ENCODE assay signal across 15 cellular contexts in genomic region chr1:156012051-156012817, GRCh38. TPM values are rescaled to one million over a fixed set of nuclear protein-coding genes. Genes with fewer than 3 reads are reported as not detected.
DNase-seq lines count a peak whose midpoint lies in the region; ATAC-seq and TF ChIP-seq lines count a peak whose summit lies in the region.
"Had no signal": no experiment of that assay in that cellular context is flagged by ENCODE, and none has a peak within 500 bp of the region (broad histone marks: within the 10 kb centered on the region; RNA-seq: fewer than 3 reads in every experiment).

No MANE protein-coding gene starts in this region.

- H3K27me3 Mint-ChIP-seq in glutamatergic neuron (ENCODE audit: unreplicated experiment), result peaks cover 2% of the 10 kb centered on the region
- H3K27me3 Mint-ChIP-seq: activated naive CD8-positive, alpha-beta T cell treated with anti-CD3 and anti-CD28 coated beads, Interleukin-2, amount 10 ng/mL, durations not matched to agents 7 days and 5 days had no signal

- H3K4me3 ChIP-seq in Peyer's patch (no peak overlapping the region), right cardiac atrium (ENCODE audit: low read length) (no peak overlapping the region), MG63 (no peak overlapping the region)

- H3K9me3 Mint-ChIP-seq in glutamatergic neuron (ENCODE audit: unreplicated experiment), result peaks cover 4% of the 10 kb centered on the region
- H3K9me3 Mint-ChIP-seq: activated naive CD8-positive, alpha-beta T cell treated with anti-CD3 and anti-CD28 coated beads, Interleukin-2, amount 10 ng/mL, durations not matched to agents 7 days and 5 days had no signal

- CTCF ChIA-PET in GM10248 (lab: Yijun Ruan, JAX), result interaction anchor here (1.5 kb wide), 1 partner anchor 54 kb away, joined by 4 read pairs; no protein-coding TSS in a partner anchor

- H3K4me1 Mint-ChIP-seq in glutamatergic neuron (ENCODE audit: low read depth, unreplicated experiment), result no peaks in the 10 kb centered on the region

- H3K9me3 ChIP-seq in Peyer's patch (no peaks in the 10 kb centered on the region), right cardiac atrium (ENCODE audit: control insufficient read depth, low read length) (peaks cover 2% of the 10 kb centered on the region), MG63 (no peaks in the 10 kb centered on the region)

- H3K4me3 Mint-ChIP-seq in glutamatergic neuron (ENCODE audit: unreplicated experiment), result no peak overlapping the region
- H3K4me3 Mint-ChIP-seq: activated naive CD8-positive, alpha-beta T cell treated with anti-CD3 and anti-CD28 coated beads, Interleukin-2, amount 10 ng/mL, durations not matched to agents 7 days and 5 days had no signal

- intact Hi-C loops in right cardiac atrium (cut with DNase I), result no loop called here

- DNase-seq in GM10248 (ENCODE audit: extremely low spot score), result peak; percentile 75
- DNase-seq in Peyer's patch, result no peak
- DNase-seq in glutamatergic neuron, result no peak
- no peak for DNase-seq in right cardiac atrium
- no peak for DNase-seq in MG63
- DNase-seq: activated CD4-positive, alpha-beta T cell treated with anti-CD3 and anti-CD28 coated beads, Interleukin-2, amount 50 U/mL, for 1 hour; activated naive CD8-positive, alpha-beta T cell treated with anti-CD3 and anti-CD28 coated beads, Interleukin-2, amount 10 ng/mL, durations not matched to agents 7 days and 5 days; AML-193; effector memory CD4-positive, alpha-beta T cell; midbrain; NCI-H2029; SHP77 treated with DMSO at 0.1 percent for 48 hours had no signal

- TF ChIP-seq POLR2A in Peyer's patch (IDR thresholded peaks at IDR 0.05), result no peak

- no peaks in the 10 kb centered on the region for H3K36me3 Mint-ChIP-seq in glutamatergic neuron (ENCODE audit: unreplicated experiment)

- WGBS in right cardiac atrium, result 89% methylated on average over 4 of the region's 4 CpGs

- H3K4me1 ChIP-seq in Peyer's patch (no peaks in the 10 kb centered on the region), right cardiac atrium (ENCODE audit: control insufficient read depth, insufficient read depth, low read length) (no peaks in the 10 kb centered on the region)

- H3K36me3 ChIP-seq in Peyer's patch (peaks cover 0 to 91% (median 0%) of the 10 kb centered on the region in 3 donors), MG63 (peaks cover 87% of the 10 kb centered on the region)

- ATAC-seq in GM19035 (IDR thresholded peaks at IDR 0.05; ENCODE audit: unreplicated experiment), result peak; percentile 74
- ATAC-seq in HG02623 (IDR thresholded peaks at IDR 0.05; ENCODE audit: unreplicated experiment), result peak; percentile 69
- peak; percentile 45 for ATAC-seq in HG03558 (IDR thresholded peaks at IDR 0.05; ENCODE audit: extremely low read depth, unreplicated experiment)
- ATAC-seq in right cardiac atrium, result no peak

- TF ChIP-seq CTCF in GM10248 (IDR thresholded peaks at IDR 0.05; ENCODE audit: control extremely low read depth, extremely low read depth, low read depth, missing control alignments), result no peak
- TF ChIP-seq CTCF in Peyer's patch (IDR thresholded peaks at IDR 0.05), result no peak
- TF ChIP-seq CTCF in glutamatergic neuron (IDR thresholded peaks at IDR 0.05; ENCODE audit: partially characterized antibody, unreplicated experiment), result no peak

- POLR2A ChIA-PET in GM10248 (lab: Yijun Ruan, JAX), result no interaction called here

- H3K27me3 ChIP-seq in Peyer's patch (no peaks in the 10 kb centered on the region), right cardiac atrium (ENCODE audit: control insufficient read depth, insufficient read depth) (no peaks in the 10 kb centered on the region), MG63 (no peaks in the 10 kb centered on the region)

- H3K27ac ChIP-seq in Peyer's patch, result no peak overlapping the region
- no peak overlapping the region for H3K27ac ChIP-seq in right cardiac atrium (ENCODE audit: low read length)

- no peak overlapping the region for H3K27ac Mint-ChIP-seq in glutamatergic neuron (ENCODE audit: unreplicated experiment)

RNA-seq across cellular contexts. Expression of gene SSR2, which starts 8.5 kb away (rescaled TPM):
- 100 to 1,000 TPM; 133 to 269 (median 202) TPM for total RNA-seq in Peyer's patch
- total RNA-seq in glutamatergic neuron (ENCODE audit: unreplicated experiment), result 199 TPM
- 100 to 1,000 TPM in 1 of 4 donors, 10 to 100 TPM in 3; 82.0 to 112 (median 93.1) TPM for total RNA-seq in right cardiac atrium
- 93.3 TPM for polyA plus RNA-seq in right cardiac atrium
- total RNA-seq in MG63 (2014; rRNA removed; shearing (Covaris generic); ENCODE audit: low replicate concordance), result 243 and 387 TPM in 2 replicates

RNA-seq across cellular contexts. Expression of gene ARHGEF2, which starts 33.9 kb away (rescaled TPM):
- total RNA-seq in Peyer's patch (100 to 1,000 TPM; 101 to 239 (median 149) TPM), glutamatergic neuron (ENCODE audit: unreplicated experiment) (222 TPM), right cardiac atrium (10 to 100 TPM; 56.6 to 75.7 (median 66.7) TPM)
- polyA plus RNA-seq in right cardiac atrium, result 34.9 TPM
- 38.7 and 70.6 TPM in 2 replicates for total RNA-seq in MG63 (2014; rRNA removed; shearing (Covaris generic); ENCODE audit: low replicate concordance)

RNA-seq across cellular contexts. Expression of gene UBQLN4, which starts 41.4 kb away (rescaled TPM):
- total RNA-seq in Peyer's patch (10 to 100 TPM; 16.3 to 22.5 (median 21.4) TPM), glutamatergic neuron (ENCODE audit: unreplicated experiment) (52.4 TPM), right cardiac atrium (10 to 100 TPM; 23.9 to 28.7 (median 27.0) TPM)
- polyA plus RNA-seq in right cardiac atrium, result 13.7 TPM
- total RNA-seq in MG63 (2014; rRNA removed; shearing (Covaris generic); ENCODE audit: low replicate concordance), result 29.3 and 40.3 TPM in 2 replicates

RNA-seq across cellular contexts. Expression of gene LAMTOR2, which starts 42.3 kb away (rescaled TPM):
- total RNA-seq in Peyer's patch (10 to 100 TPM; 40.4 to 75.5 (median 54.1) TPM), glutamatergic neuron (ENCODE audit: unreplicated experiment) (47.0 TPM), right cardiac atrium (10 to 100 TPM; 43.8 to 55.2 (median 51.5) TPM)
- polyA plus RNA-seq in right cardiac atrium, result 100 TPM
- 5.8 and 16.9 TPM in 2 replicates for total RNA-seq in MG63 (2014; rRNA removed; shearing (Covaris generic); ENCODE audit: low replicate concordance)

RNA-seq across cellular contexts. Expression of gene RAB25, which starts 48.7 kb away (rescaled TPM):
- total RNA-seq in Peyer's patch, result 100 to 1,000 TPM in 3 of 4 donors, 10 to 100 TPM in 1; 96.6 to 188 (median 146) TPM
- total RNA-seq in glutamatergic neuron (ENCODE audit: unreplicated experiment), result not detected
- total RNA-seq in right cardiac atrium, result not detected
- polyA plus RNA-seq in right cardiac atrium, result 0.07 TPM
- total RNA-seq in MG63 (2014; rRNA removed; shearing (Covaris generic); ENCODE audit: low replicate concordance), result not detected in 2 replicates

Comparison
In these comparisons a context has a peak if more than half of its experiments do, and no peak if none do; other contexts are left out.
1. ATAC-seq: peak in GM19035 (single experiment), HG02623 (single experiment) and HG03558 (single experiment); none in right cardiac atrium (0 of 2).